In the genomic region with DNA sequence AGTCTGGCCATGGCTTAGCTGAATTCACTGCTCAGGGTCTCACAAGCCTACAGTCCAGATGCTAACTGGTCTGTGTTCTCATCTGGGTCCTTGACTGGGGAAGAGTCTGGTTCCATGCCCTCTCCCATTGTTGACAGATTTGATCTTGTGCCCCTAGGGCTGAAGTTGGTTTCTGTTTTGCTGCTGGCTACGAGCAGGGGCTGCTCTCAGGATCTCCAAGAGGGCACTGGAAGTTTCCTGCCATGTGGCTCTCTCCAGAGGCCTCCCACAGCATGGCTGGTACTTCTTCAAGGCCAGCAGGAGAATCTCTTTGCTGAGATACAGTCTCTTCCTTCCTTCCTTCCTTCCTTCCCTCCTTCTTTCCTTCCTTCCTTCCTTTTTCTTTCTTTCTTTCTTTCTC, we compare ENCODE assay signal across 15 cellular contexts.
DNase-seq lines count a peak whose midpoint lies in the region; ATAC-seq and TF ChIP-seq lines count a peak whose summit lies in the region.
"Had no signal": no experiment of that assay in that cellular context is flagged by ENCODE, and none has a peak within 500 bp of the region (broad histone marks: within the 10 kb centered on the region; RNA-seq: fewer than 3 reads in every experiment).

No MANE protein-coding gene starts in this region.

- WGBS in mesenchymal stem cell: 59% methylated on average over 1 of the region's 1 CpG

- H4K8ac ChIP-seq in mesenchymal stem cell (ENCODE audit: low read length): no peak overlapping the region

- H3K27me3 ChIP-seq in BE2C (no peaks in the 10 kb centered on the region), mesenchymal stem cell (ENCODE audit: control insufficient read depth in 1 of 2, insufficient read depth in 1 of 2, low read length in 2 of 2) (no peaks in the 10 kb centered on the region)

- H3K9me3 ChIP-seq in BE2C (no peaks in the 10 kb centered on the region), mesenchymal stem cell (ENCODE audit: control insufficient read depth, low read length) (no peaks in the 10 kb centered on the region)

- H3K36me3 ChIP-seq in BE2C: no peaks in the 10 kb centered on the region
- H3K36me3 ChIP-seq in mesenchymal stem cell (ENCODE audit: control insufficient read depth in 1 of 2, insufficient read depth in 2 of 2, low read depth in 1 of 2, low read length in 2 of 2): no peaks in the 10 kb centered on the region

- H2BK120ac ChIP-seq in mesenchymal stem cell (ENCODE audit: low read depth, low read length): no peak overlapping the region

- no peak overlapping the region for H2AFZ ChIP-seq in mesenchymal stem cell (ENCODE audit: low read depth, low read length)
- H2AFZ ChIP-seq: GM23248 had no signal

- no peaks in the 10 kb centered on the region for H3K79me1 ChIP-seq in mesenchymal stem cell (replicated peaks; ENCODE audit: low read length, poor library complexity, severe bottlenecking)

- peak overlapping the region; percentile 68 for H2AK5ac ChIP-seq in mesenchymal stem cell (ENCODE audit: low read length, severe bottlenecking)

- no peak overlapping the region for H2BK5ac ChIP-seq in mesenchymal stem cell (ENCODE audit: low read depth, low read length, poor library complexity, severe bottlenecking)

- H3K18ac ChIP-seq in mesenchymal stem cell (ENCODE audit: low read depth in 1 of 2, low read length in 2 of 2): no peak overlapping the region

- H3K9ac ChIP-seq in mesenchymal stem cell (ENCODE audit: low read length): no peak overlapping the region
- H3K9ac ChIP-seq: GM23248 had no signal

- no peak overlapping the region for H3K27ac ChIP-seq in mesenchymal stem cell (ENCODE audit: low read length, poor library complexity, severe bottlenecking)
- H3K27ac ChIP-seq: C4-2B, GM23248 had no signal

- no peak overlapping the region for H3K4me3 ChIP-seq in BE2C (ENCODE audit: low read depth, low read length)
- no peak overlapping the region for H3K4me3 ChIP-seq in mesenchymal stem cell (ENCODE audit: insufficient read depth in 1 of 2, low read depth in 1 of 2, low read length in 2 of 2)
- H3K4me3 ChIP-seq: GM23248 had no signal

- H4K91ac ChIP-seq in mesenchymal stem cell (ENCODE audit: low read length): no peak overlapping the region

- H3K4ac ChIP-seq in mesenchymal stem cell (ENCODE audit: low read depth in 1 of 2, low read length in 2 of 2): no peak overlapping the region

- no peak overlapping the region for H2BK15ac ChIP-seq in mesenchymal stem cell (ENCODE audit: low read depth, poor library complexity, severe bottlenecking)

- no peak overlapping the region for H3K23ac ChIP-seq in mesenchymal stem cell (ENCODE audit: low read length in 2 of 2)

- H2BK12ac ChIP-seq in mesenchymal stem cell (ENCODE audit: low read length in 2 of 2): no peak overlapping the region

- H3K4me1 ChIP-seq in BE2C (no peaks in the 10 kb centered on the region), mesenchymal stem cell (ENCODE audit: control insufficient read depth, insufficient read depth, low read depth, low read length) (peaks cover 3% of the 10 kb centered on the region)

- ATAC-seq in HG03196 (IDR thresholded peaks at IDR 0.05; ENCODE audit: unreplicated experiment): no peak
- ATAC-seq: HepG2 had no signal

- no peak for TF ChIP-seq CTCF in BE2C (IDR thresholded peaks at IDR 0.05; ENCODE audit: low read depth, low read length)

- DNase-seq in BE2C: peak; percentile 30
- peak; percentile 6 for DNase-seq in ELR (ENCODE audit: low read depth)
- DNase-seq in RPMI7951 (ENCODE audit: low read depth): peak; percentile 53
- DNase-seq in mesenchymal stem cell: no peak
- no peak for DNase-seq in stimulated activated naive CD4-positive, alpha-beta T cell (lab: John Stamatoyannopoulos, UW)
- DNase-seq in germinal center (ENCODE audit: low spot score): no peak
- DNase-seq: ACHN; CD4-positive, alpha-beta memory T cell; DMS79; EL; GDM1; GM23248 had no signal

- H3K4me2 ChIP-seq in mesenchymal stem cell (ENCODE audit: low read length, poor library complexity, severe bottlenecking): no peak overlapping the region

- H3K14ac ChIP-seq in mesenchymal stem cell (ENCODE audit: low read length in 2 of 2): no peak overlapping the region

Comparison
In these comparisons a context has a peak if more than half of its experiments do, and no peak if none do; other contexts are left out.
1. DNase-seq: peak in BE2C (single experiment), ELR (single experiment) and RPMI7951 (single experiment); none in mesenchymal stem cell (single experiment), stimulated activated naive CD4-positive, alpha-beta T cell (0 of 6) and germinal center (single experiment).